18 cellular contexts compared by ENCODE assay signal in the genomic region with DNA sequence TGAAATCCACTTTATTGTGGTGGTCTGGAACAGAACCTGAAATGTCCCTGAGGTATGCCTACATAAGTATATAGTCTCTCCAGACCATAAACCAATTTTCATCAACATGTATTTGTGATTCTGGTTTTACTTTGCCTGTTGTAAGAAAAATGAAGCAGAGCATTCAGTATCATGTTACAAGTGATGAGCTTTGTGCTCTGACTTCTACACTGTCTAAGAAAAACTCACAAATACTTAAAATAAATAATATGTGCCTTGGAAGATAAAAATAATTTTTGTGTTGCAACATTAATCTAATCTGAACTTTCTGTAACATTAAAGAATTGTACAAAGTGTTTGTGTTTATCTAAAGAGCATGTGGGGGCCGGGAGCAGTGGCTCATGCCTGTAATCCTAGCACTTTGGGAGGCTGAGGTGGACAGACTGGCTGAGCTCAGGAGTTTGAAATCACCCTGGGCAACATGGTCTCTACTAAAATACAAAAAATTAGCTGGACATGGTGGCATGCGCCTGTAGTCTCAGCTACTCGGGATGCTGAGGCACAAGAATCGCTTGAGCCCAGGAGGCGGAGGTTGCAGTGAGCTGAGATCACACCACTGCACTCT.
DNase-seq lines count a peak whose midpoint lies in the region; ATAC-seq and TF ChIP-seq lines count a peak whose summit lies in the region.
"Had no signal": no experiment of that assay in that cellular context is flagged by ENCODE, and none has a peak within 500 bp of the region (broad histone marks: within the 10 kb centered on the region; RNA-seq: fewer than 3 reads in every experiment).

No MANE protein-coding gene starts in this region.

- TF ChIP-seq RAD21 in IMR-90 (IDR thresholded peaks at IDR 0.05; ENCODE audit: low read length) = no peak

- CTCF ChIA-PET in IMR-90 (lab: Yijun Ruan, JAX) = interaction anchor here (0.6 kb wide), 1 partner anchor 89 kb away, joined by 3 read pairs; no protein-coding TSS in a partner anchor

- no peak overlapping the region for H2AK9ac ChIP-seq in IMR-90 (replicated peaks; ENCODE audit: low read depth, low read length, poor library complexity)

- no peak overlapping the region for H4K8ac ChIP-seq in IMR-90 (ENCODE audit: low read depth in 2 of 2, low read length in 2 of 2)

- no peak overlapping the region for H3K27ac ChIP-seq in IMR-90 (ENCODE audit: insufficient read depth, low read length)
- no peak overlapping the region for H3K27ac ChIP-seq in testis
- no peak overlapping the region for H3K27ac ChIP-seq in tibial nerve
- H3K27ac ChIP-seq: 22Rv1; A549; BLaER1 treated with 17β-estradiol and CSF1 and Interleukin-3, amounts not matched to agents 10 nM and 100 nM; C4-2B had no signal

- no peak for TF ChIP-seq CTCF in IMR-90 (conservative IDR thresholded peaks at IDR 0.05; ENCODE audit: low read depth, low read length)
- no peak for TF ChIP-seq CTCF in testis (IDR thresholded peaks at IDR 0.05)
- TF ChIP-seq CTCF in tibial nerve (IDR thresholded peaks at IDR 0.05) = no peak

- POLR2A ChIA-PET in IMR-90 (lab: Charles Lee; ENCODE audit: unreplicated experiment) = no interaction called here

- H3K56ac ChIP-seq in IMR-90 (ENCODE audit: extremely low read depth, insufficient read depth, low read length) = no peak overlapping the region

- H2BK120ac ChIP-seq in IMR-90 (ENCODE audit: low read depth, low read length) = no peak overlapping the region

- no peaks in the 10 kb centered on the region; the same call in 1 of the 2 replicates for H3K9me3 ChIP-seq in IMR-90 (ENCODE audit: control insufficient read depth, insufficient read depth, low read length)
- H3K9me3 ChIP-seq in testis = no peaks in the 10 kb centered on the region
- H3K9me3 ChIP-seq in tibial nerve = peaks cover 0 to 10% (median 0%) of the 10 kb centered on the region in 4 donors
- H3K9me3 ChIP-seq: A549 had no signal

- WGBS in IMR-90 (ENCODE audit: extremely low coverage in 2 of 2, insufficient read length in 1 of 2), 2 experiments = no CpG with 5 or more reads among the region's 5 CpGs
- WGBS in testis, 2 donors = 85 to 94% methylated on average over 5 of the region's 5 CpGs
- WGBS in tibial nerve, 2 donors = 96 to 99% methylated on average over 5 of the region's 5 CpGs

- no peak overlapping the region for H3K9ac ChIP-seq in IMR-90 (ENCODE audit: low read depth, low read length)
- H3K9ac ChIP-seq: BLaER1 treated with 17β-estradiol and CSF1 and Interleukin-3, amounts not matched to agents 10 nM and 100 nM had no signal

- H3K27me3 ChIP-seq in IMR-90 (ENCODE audit: control insufficient read depth, insufficient read depth, low read length) (no peaks in the 10 kb centered on the region), testis (no peaks in the 10 kb centered on the region), tibial nerve (no peaks in the 10 kb centered on the region)
- H3K27me3 ChIP-seq: BLaER1 treated with 17β-estradiol and CSF1 and Interleukin-3, amounts not matched to agents 10 nM and 100 nM had no signal

- no peaks in the 10 kb centered on the region for H3K79me1 ChIP-seq in IMR-90 (ENCODE audit: low read depth in 1 of 2, low read length in 2 of 2)

- no peak overlapping the region for H2AFZ ChIP-seq in IMR-90 (replicated peaks; ENCODE audit: low read length, poor library complexity)

- no TSS peak for BruUV-seq in IMR-90 (replicated peaks; lab: Mats Ljungman, UMichigan)

- no peak overlapping the region for H2AK5ac ChIP-seq in IMR-90 (ENCODE audit: low read depth, low read length)

- no peaks in the 10 kb centered on the region for H3K36me3 ChIP-seq in IMR-90 (ENCODE audit: control insufficient read depth, insufficient read depth, low read length)
- H3K36me3 ChIP-seq in testis (ENCODE audit: low read depth, missing control alignments) = no peaks in the 10 kb centered on the region
- no peaks in the 10 kb centered on the region for H3K36me3 ChIP-seq in tibial nerve
- H3K36me3 ChIP-seq: BLaER1 treated with 17β-estradiol and CSF1 and Interleukin-3, amounts not matched to agents 10 nM and 100 nM had no signal

- H3K4me1 ChIP-seq in IMR-90 (ENCODE audit: control insufficient read depth, insufficient read depth, low read length) (no peaks in the 10 kb centered on the region; the same call in 1 of the 2 replicates), testis (no peaks in the 10 kb centered on the region), tibial nerve (no peaks in the 10 kb centered on the region)
- H3K4me1 ChIP-seq: A549; BLaER1 treated with 17β-estradiol and CSF1 and Interleukin-3, amounts not matched to agents 10 nM and 100 nM; Caco-2 had no signal

- H3K9me1 ChIP-seq in IMR-90 (ENCODE audit: insufficient read depth, low read length) = no peaks in the 10 kb centered on the region

- H4K5ac ChIP-seq in IMR-90 (ENCODE audit: low read depth, low read length) = no peak overlapping the region

- no peak overlapping the region for H4K91ac ChIP-seq in IMR-90 (ENCODE audit: insufficient read depth, low read depth, low read length)

- dilution Hi-C loops in IMR-90 (cut with HindIII; ENCODE audit: low sequenced_read_pairs, unreplicated experiment) = no loop called here

- intact Hi-C loops in IMR-90 (cut with micrococcal nuclease) = no loop called here
- intact Hi-C loops in testis (cut with DNase I; ENCODE audit: low total_unique reads) = no loop called here

- in situ Hi-C loops in IMR-90 (cut with MboI; ENCODE audit: low sequenced_read_pairs) = no loop called here

- TF ChIP-seq EP300 in tibial nerve (IDR thresholded peaks at IDR 0.05) = no peak

- DNase-seq in IMR-90 = peak; percentile 29
- peak; percentile 47 for DNase-seq in amniotic epithelial cell (ENCODE audit: low read depth)
- peak; percentile 60 for DNase-seq in left kidney (ENCODE audit: low read depth, low spot score)
- peak; percentile 61 for DNase-seq in testis
- DNase-seq in NCI-H82 (lab: John Stamatoyannopoulos, UW) = no peak
- DNase-seq in tibial nerve (ENCODE audit: low spot score in 2 of 2) = no peak
- DNase-seq: AML-193; Caco-2; Calu3; CD4-positive, alpha-beta T cell; CD8-positive, alpha-beta T cell; DMS79 treated with DMSO at 0.1 percent for 48 hours; GF-D8 had no signal

- no peak overlapping the region for H3K14ac ChIP-seq in IMR-90 (replicated peaks; ENCODE audit: low read depth, low read length)

- no peak overlapping the region for H3K4me2 ChIP-seq in IMR-90 (ENCODE audit: low read depth, low read length)
- H3K4me2 ChIP-seq: A549; BLaER1 treated with 17β-estradiol and CSF1 and Interleukin-3, amounts not matched to agents 10 nM and 100 nM had no signal

- no peak overlapping the region for H3K23ac ChIP-seq in IMR-90 (ENCODE audit: low read depth, low read length)

- no peak overlapping the region for H3K4ac ChIP-seq in IMR-90 (ENCODE audit: low read depth, low read length)

- H4K20me1 ChIP-seq in IMR-90 (ENCODE audit: insufficient read depth, low read length) = no peaks in the 10 kb centered on the region
- H4K20me1 ChIP-seq: BLaER1 treated with 17β-estradiol and CSF1 and Interleukin-3, amounts not matched to agents 10 nM and 100 nM had no signal

- H2BK20ac ChIP-seq in IMR-90 (ENCODE audit: low read depth, low read length) = no peak overlapping the region

- no peak overlapping the region for H2BK5ac ChIP-seq in IMR-90 (ENCODE audit: low read depth, low read length, poor library complexity, severe bottlenecking)

- H3K18ac ChIP-seq in IMR-90 (ENCODE audit: low read depth, low read length) = no peak overlapping the region

- ATAC-seq in IMR-90 (ENCODE audit: low read depth) = peak; percentile 76
- ATAC-seq in HG03095 (IDR thresholded peaks at IDR 0.05; ENCODE audit: unreplicated experiment) = no peak
- ATAC-seq: A549; CD8-positive, alpha-beta T cell had no signal

- TF ChIP-seq POLR2A in IMR-90 (IDR thresholded peaks at IDR 0.05; ENCODE audit: low read depth, low read length) = no peak
- no peak for TF ChIP-seq POLR2A in testis (IDR thresholded peaks at IDR 0.05)
- no peak for TF ChIP-seq POLR2A in tibial nerve (IDR thresholded peaks at IDR 0.05)

- H3K4me3 ChIP-seq in IMR-90 (ENCODE audit: insufficient read depth, low read depth, low read length) (no peak overlapping the region), testis (no peak overlapping the region), tibial nerve (no peak overlapping the region)
- H3K4me3 ChIP-seq: A549; BLaER1 treated with 17β-estradiol and CSF1 and Interleukin-3, amounts not matched to agents 10 nM and 100 nM had no signal

- no peak overlapping the region for H2BK15ac ChIP-seq in IMR-90 (ENCODE audit: low read depth, low read length)

TF ChIP-seq in IMR-90, 13 proteins besides CTCF, POLR2A, EP300 and RAD21:
- TF ChIP-seq CEBPB (IDR thresholded peaks at IDR 0.05; ENCODE audit: low read depth, low read length) (no peak), CHD1 (IDR thresholded peaks at IDR 0.05; ENCODE audit: low read depth, low read length) (no peak), BHLHE40 (IDR thresholded peaks at IDR 0.05; ENCODE audit: low read depth, low read length) (no peak), RCOR1 (IDR thresholded peaks at IDR 0.05; ENCODE audit: insufficient replicate concordance, low read length) (no peak), RFX5 (IDR thresholded peaks at IDR 0.05; ENCODE audit: low read depth, low read length) (no peak), ELK1 (IDR thresholded peaks at IDR 0.05; ENCODE audit: borderline replicate concordance, low read depth, low read length) (no peak), MXI1 (IDR thresholded peaks at IDR 0.05; ENCODE audit: borderline replicate concordance, low read depth, low read length) (no peak), NFE2L2 (IDR thresholded peaks at IDR 0.05; ENCODE audit: low read depth, low read length) (no peak), MAFK (IDR thresholded peaks at IDR 0.05; ENCODE audit: low read depth, low read length) (no peak), USF2 (IDR thresholded peaks at IDR 0.05; ENCODE audit: low read depth, low read length) (no peak), SMC3 (IDR thresholded peaks at IDR 0.05; ENCODE audit: low read depth, low read length) (no peak)

Comparison
In these comparisons a context has a peak if more than half of its experiments do, and no peak if none do; other contexts are left out.
1. DNase-seq: peak in IMR-90 (single experiment), amniotic epithelial cell (single experiment), left kidney (single experiment) and testis (single experiment); none in NCI-H82 (single experiment) and tibial nerve (0 of 2).